34 cellular contexts compared by ENCODE assay signal in the genomic region with DNA sequence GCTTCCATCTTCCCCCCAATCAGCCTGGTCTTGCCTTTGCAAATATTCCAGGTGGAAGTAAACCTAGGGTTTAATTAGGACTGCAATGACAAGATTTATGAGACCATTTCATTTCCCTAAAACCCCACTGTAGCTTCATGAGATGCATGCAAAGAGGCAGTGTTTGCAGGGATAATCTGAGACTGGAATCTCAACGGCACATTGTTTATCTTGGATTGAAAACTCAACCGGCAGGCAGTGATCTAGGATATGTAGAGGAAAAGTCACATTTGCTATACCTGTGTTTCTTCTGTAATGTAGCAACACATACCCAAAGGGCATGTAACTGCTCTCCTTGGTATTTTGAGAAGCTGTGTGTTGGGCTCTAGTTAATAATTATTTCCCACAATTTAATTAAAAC. TPM values are rescaled to one million over a fixed set of nuclear protein-coding genes. Genes with fewer than 3 reads are reported as not detected.
"Had no signal": no experiment of that assay in that cellular context is flagged by ENCODE, and none has a peak within 500 bp of the region (broad histone marks: within the 10 kb centered on the region; RNA-seq: fewer than 3 reads in every experiment).

No MANE protein-coding gene starts in this region.

- H3K36me3 ChIP-seq: Peyer's patch had no signal

- H3K27ac ChIP-seq: Peyer's patch had no signal

- H3K4me1 Mint-ChIP-seq: activated CD4-positive, alpha-beta memory T cell treated with anti-CD3 and anti-CD28 coated beads, Interleukin-2, amount 10 ng/mL, durations not matched to agents 7 days and 5 days; activated CD4-positive, alpha-beta T cell treated with anti-CD3 and anti-CD28 coated beads for 36 hours; activated CD8-positive, alpha-beta memory T cell treated with anti-CD3 and anti-CD28 coated beads, Interleukin-2, amount 10 ng/mL, durations not matched to agents 7 days and 5 days; activated naive CD4-positive, alpha-beta T cell treated with anti-CD3 and anti-CD28 coated beads, Interleukin-2, amount 10 ng/mL, durations not matched to agents 7 days and 5 days; activated naive CD8-positive, alpha-beta T cell treated with anti-CD3 and anti-CD28 coated beads, Interleukin-2, amount 50 U/mL, for 24 hours; WTC11 had no signal

- H3K4me3 ChIP-seq: K562, Peyer's patch had no signal

- H3K27me3 ChIP-seq: Peyer's patch had no signal

- H3K9me3 ChIP-seq: Peyer's patch had no signal

- H3K27ac Mint-ChIP-seq: activated CD4-positive, alpha-beta memory T cell treated with anti-CD3 and anti-CD28 coated beads, Interleukin-2, amount 10 ng/mL, durations not matched to agents 7 days and 5 days; activated CD4-positive, alpha-beta T cell treated with anti-CD3 and anti-CD28 coated beads for 36 hours; activated CD8-positive, alpha-beta memory T cell treated with anti-CD3 and anti-CD28 coated beads, Interleukin-2, amount 10 ng/mL, durations not matched to agents 7 days and 5 days; activated naive CD4-positive, alpha-beta T cell treated with anti-CD3 and anti-CD28 coated beads, Interleukin-2, amount 10 ng/mL, durations not matched to agents 7 days and 5 days; activated naive CD8-positive, alpha-beta T cell; activated naive CD8-positive, alpha-beta T cell treated with anti-CD3 and anti-CD28 coated beads, Interleukin-2, amount 50 U/mL, for 24 hours; brain; WTC11 had no signal

- H3K36me3 Mint-ChIP-seq: activated CD8-positive, alpha-beta memory T cell treated with anti-CD3 and anti-CD28 coated beads, Interleukin-2, amount 10 ng/mL, durations not matched to agents 7 days and 5 days; activated naive CD4-positive, alpha-beta T cell treated with anti-CD3 and anti-CD28 coated beads, Interleukin-2, amount 10 ng/mL, durations not matched to agents 7 days and 5 days; activated naive CD8-positive, alpha-beta T cell; brain; WTC11 had no signal

- H3K27me3 Mint-ChIP-seq: activated CD4-positive, alpha-beta memory T cell treated with anti-CD3 and anti-CD28 coated beads, Interleukin-2, amount 10 ng/mL, durations not matched to agents 7 days and 5 days; activated CD4-positive, alpha-beta T cell treated with anti-CD3 and anti-CD28 coated beads for 36 hours; activated CD8-positive, alpha-beta memory T cell treated with anti-CD3 and anti-CD28 coated beads, Interleukin-2, amount 10 ng/mL, durations not matched to agents 7 days and 5 days; activated naive CD4-positive, alpha-beta T cell treated with anti-CD3 and anti-CD28 coated beads, Interleukin-2, amount 10 ng/mL, durations not matched to agents 7 days and 5 days; activated naive CD8-positive, alpha-beta T cell had no signal

- H3K4me1 ChIP-seq: Peyer's patch had no signal

- H3K4me3 Mint-ChIP-seq: activated CD4-positive, alpha-beta memory T cell treated with anti-CD3 and anti-CD28 coated beads, Interleukin-2, amount 10 ng/mL, durations not matched to agents 7 days and 5 days; activated CD4-positive, alpha-beta T cell treated with anti-CD3 and anti-CD28 coated beads for 36 hours; activated CD8-positive, alpha-beta memory T cell treated with anti-CD3 and anti-CD28 coated beads, Interleukin-2, amount 10 ng/mL, durations not matched to agents 7 days and 5 days; activated naive CD4-positive, alpha-beta T cell treated with anti-CD3 and anti-CD28 coated beads, Interleukin-2, amount 10 ng/mL, durations not matched to agents 7 days and 5 days; activated naive CD8-positive, alpha-beta T cell; activated naive CD8-positive, alpha-beta T cell treated with anti-CD3 and anti-CD28 coated beads, Interleukin-2, amount 50 U/mL, for 24 hours; brain; WTC11 had no signal

- ATAC-seq: activated CD4-positive, alpha-beta T cell treated with anti-CD3 and anti-CD28 coated beads for 36 hours; activated CD4-positive, CD25-positive, alpha-beta regulatory T cell treated with anti-CD3 and anti-CD28 coated beads, Interleukin-2, amount 50 U/mL, for 24 hours; activated CD8-positive, alpha-beta memory T cell treated with anti-CD3 and anti-CD28 coated beads, Interleukin-2, amount 10 ng/mL, durations not matched to agents 7 days and 5 days; activated naive CD8-positive, alpha-beta T cell treated with anti-CD3 and anti-CD28 coated beads, Interleukin-2, amount 50 U/mL, for 24 hours; K562; PC-3; WTC11 had no signal

- DNase-seq: activated CD4-positive, alpha-beta memory T cell treated with anti-CD3 and anti-CD28 coated beads, Interleukin-2, amount 10 ng/mL, durations not matched to agents 7 days and 5 days; activated CD4-positive, alpha-beta T cell treated with anti-CD3 and anti-CD28 coated beads for 36 hours; activated CD4-positive, alpha-beta T cell treated with anti-CD3 and anti-CD28 coated beads, Interleukin-2, amount 50 U/mL, for 1 hour; activated CD8-positive, alpha-beta memory T cell treated with anti-CD3 and anti-CD28 coated beads for 24 hours; activated CD8-positive, alpha-beta memory T cell treated with anti-CD3 and anti-CD28 coated beads, Interleukin-2, amount 10 ng/mL, durations not matched to agents 7 days and 5 days; activated CD8-positive, alpha-beta memory T cell treated with anti-CD3 and anti-CD28 coated beads, Interleukin-2, amount 50 U/mL, for 48 hours; activated effector memory CD4-positive, alpha-beta T cell treated with Interleukin-2 at 50 U/mL for 16 hours; activated naive CD4-positive, alpha-beta T cell treated with anti-CD3 and anti-CD28 coated beads, Interleukin-2, amount 10 ng/mL, durations not matched to agents 7 days and 5 days; activated naive CD8-positive, alpha-beta T cell treated with anti-CD3 and anti-CD28 coated beads, Interleukin-2, amount 50 U/mL, for 24 hours; activated T-cell treated with anti-CD3 and anti-CD28 coated beads, Interleukin-2, amount 50 U/mL, for 48 hours; anterior cingulate cortex; central memory CD4-positive, alpha-beta T cell; NCI-H1105 treated with DMSO at 0.1 percent for 48 hours; NCI-H1436; NCI-H1694; NCI-H1930; NCI-H2081 treated with DMSO at 0.1 percent for 48 hours; NCI-H226; NCI-H524 treated with DMSO at 0.1 percent for 48 hours; NCI-H82; NK-92 treated with Interleukin-12 subunit alpha and Interleukin-12 subunit beta, amount 100 ng/mL, for 24 hours; PC-3; Peyer's patch; RPMI8226; SHP77 treated with DMSO at 0.1 percent for 48 hours; T1000 had no signal

RNA-seq across cellular contexts. Expression of gene CLSTN2, which starts 18.7 kb away (rescaled TPM):
- total RNA-seq: activated CD4-positive, alpha-beta memory T cell treated with anti-CD3 and anti-CD28 coated beads, Interleukin-2, amount 10 ng/mL, durations not matched to agents 7 days and 5 days; activated CD4-positive, alpha-beta T cell treated with anti-CD3 and anti-CD28 coated beads for 36 hours; MCF 10A; NCI-H460; PC-3; T-helper 2 cell treated with Interferon-gamma antibody and Interleukin-4, amounts not matched to agents 100 ng/mL and 5 ng/mL, for 36 hours had no signal
